ENCODE assay signal across 20 cellular contexts in genomic region chr2:24509840-24510239, GRCh38. TPM values are rescaled to one million over a fixed set of nuclear protein-coding genes. Genes with fewer than 3 reads are reported as not detected.
DNase-seq lines count a peak whose midpoint lies in the region; ATAC-seq and TF ChIP-seq lines count a peak whose summit lies in the region.
"Had no signal": no experiment of that assay in that cellular context is flagged by ENCODE, and none has a peak within 500 bp of the region (broad histone marks: within the 10 kb centered on the region; RNA-seq: fewer than 3 reads in every experiment).

No MANE protein-coding gene starts in this region.

- intact Hi-C loops in esophagus squamous epithelium (cut with DNase I) = no loop called here
- intact Hi-C loops in CD4-positive, alpha-beta memory T cell (cut with micrococcal nuclease) = no loop called here

- CTCF ChIA-PET in CD4-positive, alpha-beta memory T cell (lab: Charles Lee; ENCODE audit: partially characterized antibody) = no interaction called here

- H3K4me2 ChIP-seq in neural progenitor cell = no peak overlapping the region

- H2AFZ ChIP-seq in neural progenitor cell (replicated peaks) = no peak overlapping the region

- H3K9ac ChIP-seq in neural progenitor cell = no peak overlapping the region

- H3K79me2 ChIP-seq in neural progenitor cell (ENCODE audit: low read depth) = peaks cover 34% of the 10 kb centered on the region

- H3K9me3 Mint-ChIP-seq in memory B cell (no peaks in the 10 kb centered on the region), neural progenitor cell (no peaks in the 10 kb centered on the region)
- no peaks in the 10 kb centered on the region for H3K9me3 Mint-ChIP-seq in CD4-positive, alpha-beta memory T cell

- H3K27me3 Mint-ChIP-seq in memory B cell = no peaks in the 10 kb centered on the region
- no peaks in the 10 kb centered on the region for H3K27me3 Mint-ChIP-seq in neural progenitor cell (ENCODE audit: insufficient read depth, low read depth)
- H3K27me3 Mint-ChIP-seq in CD4-positive, alpha-beta memory T cell = no peaks in the 10 kb centered on the region
- H3K27me3 Mint-ChIP-seq: activated naive CD8-positive, alpha-beta T cell treated with anti-CD3 and anti-CD28 coated beads, Interleukin-2, amount 10 ng/mL, durations not matched to agents 7 days and 5 days had no signal

- POLR2A ChIA-PET in CD4-positive, alpha-beta memory T cell (lab: Charles Lee; ENCODE audit: partially characterized antibody) = no interaction called here

- no peaks in the 10 kb centered on the region for H3K36me3 Mint-ChIP-seq in memory B cell
- peaks cover 3% of the 10 kb centered on the region for H3K36me3 Mint-ChIP-seq in neural progenitor cell
- H3K36me3 Mint-ChIP-seq in CD4-positive, alpha-beta memory T cell = peaks cover 1 to 3% of the 10 kb centered on the region in 2 donors

- no peaks in the 10 kb centered on the region for H4K20me1 ChIP-seq in neural progenitor cell (ENCODE audit: low read depth)

- H3K9me3 ChIP-seq in esophagus squamous epithelium = no peaks in the 10 kb centered on the region
- H3K9me3 ChIP-seq in neural progenitor cell (ENCODE audit: low read depth) = no peaks in the 10 kb centered on the region
- H3K9me3 ChIP-seq in CD4-positive, alpha-beta memory T cell (ENCODE audit: control insufficient read depth in 1 of 2, low read length in 2 of 2) = no peaks in the 10 kb centered on the region
- H3K9me3 ChIP-seq: BE2C, transverse colon had no signal

- DNase-seq in memory B cell (ENCODE audit: low spot score in 2 of 2) = no peak
- no peak for DNase-seq in esophagus squamous epithelium (lab: John Stamatoyannopoulos, UW)
- no peak for DNase-seq in neural progenitor cell (ENCODE audit: low spot score)
- no peak for DNase-seq in stimulated activated CD4-positive, alpha-beta T cell treated with anti-CD3 and anti-CD28 coated beads, Interleukin-2, amount 100 ng/mL, for 24 hours
- DNase-seq in CD4-positive, alpha-beta memory T cell = no peak
- DNase-seq: activated naive CD8-positive, alpha-beta T cell treated with anti-CD3 and anti-CD28 coated beads, Interleukin-2, amount 10 ng/mL, durations not matched to agents 7 days and 5 days; BE2C; DMS79; effector CD8-positive, alpha-beta T cell; mesenchymal stem cell; NCI-H2081 treated with DMSO at 0.1 percent for 48 hours; RPMI8226; stimulated activated CD4-positive, alpha-beta T cell treated with anti-CD3 and anti-CD28 coated beads, Interleukin-2, amount 100 ng/mL, for 48 hours; T-helper 1 cell; transverse colon had no signal

- H3K4me1 ChIP-seq in esophagus squamous epithelium (peaks cover 4 to 58% (median 6%) of the 10 kb centered on the region in 3 donors), neural progenitor cell (no peaks in the 10 kb centered on the region)
- peaks cover 58% of the 10 kb centered on the region for H3K4me1 ChIP-seq in CD4-positive, alpha-beta memory T cell (ENCODE audit: insufficient read depth, low read length)

- ATAC-seq in GM18868 (IDR thresholded peaks at IDR 0.05; ENCODE audit: unreplicated experiment) = peak; percentile 72
- peak; percentile 51 for ATAC-seq in GM21529 (IDR thresholded peaks at IDR 0.05; ENCODE audit: unreplicated experiment)
- ATAC-seq in HG03095 (IDR thresholded peaks at IDR 0.05; ENCODE audit: unreplicated experiment) = peak; percentile 45
- peak; percentile 33 for ATAC-seq in memory B cell (ENCODE audit: low read depth)
- ATAC-seq: sciatic nerve had no signal

- H3K27ac Mint-ChIP-seq in memory B cell (no peak overlapping the region), neural progenitor cell (no peak overlapping the region)
- no peak overlapping the region for H3K27ac Mint-ChIP-seq in CD4-positive, alpha-beta memory T cell
- H3K27ac Mint-ChIP-seq: activated naive CD8-positive, alpha-beta T cell treated with anti-CD3 and anti-CD28 coated beads, Interleukin-2, amount 10 ng/mL, durations not matched to agents 7 days and 5 days had no signal

- H3K27me3 ChIP-seq in esophagus squamous epithelium = no peaks in the 10 kb centered on the region
- H3K27me3 ChIP-seq in neural progenitor cell = no peaks in the 10 kb centered on the region
- H3K27me3 ChIP-seq in CD4-positive, alpha-beta memory T cell (ENCODE audit: insufficient read depth, low read length) = no peaks in the 10 kb centered on the region
- H3K27me3 ChIP-seq: BE2C, transverse colon had no signal

- WGBS in esophagus squamous epithelium, 2 donors = 86 to 93% methylated on average over 1 to 3 of the region's 3 CpGs

- H3K36me3 ChIP-seq in esophagus squamous epithelium (no peaks in the 10 kb centered on the region), neural progenitor cell (no peaks in the 10 kb centered on the region)
- no peaks in the 10 kb centered on the region for H3K36me3 ChIP-seq in CD4-positive, alpha-beta memory T cell (ENCODE audit: insufficient read depth, low read length)
- H3K36me3 ChIP-seq: BE2C, cardiac muscle cell, transverse colon had no signal

- H3F3A ChIP-seq in neural progenitor cell (ENCODE audit: low read depth) = no peaks in the 10 kb centered on the region

- H3K4me3 Mint-ChIP-seq in memory B cell (no peak overlapping the region), neural progenitor cell (no peak overlapping the region)
- H3K4me3 Mint-ChIP-seq in CD4-positive, alpha-beta memory T cell = peak overlapping the region in 1 of 8 donors; percentile 5
- H3K4me3 Mint-ChIP-seq: activated naive CD8-positive, alpha-beta T cell treated with anti-CD3 and anti-CD28 coated beads, Interleukin-2, amount 10 ng/mL, durations not matched to agents 7 days and 5 days had no signal

- H3K4me1 Mint-ChIP-seq in memory B cell (peaks cover 53% of the 10 kb centered on the region), neural progenitor cell (peaks cover 4% of the 10 kb centered on the region)
- H3K4me1 Mint-ChIP-seq in CD4-positive, alpha-beta memory T cell = peaks cover 58 to 84% (median 68%) of the 10 kb centered on the region in 4 donors

- TF ChIP-seq CTCF in esophagus squamous epithelium (IDR thresholded peaks at IDR 0.05) (no peak), neural progenitor cell (IDR thresholded peaks at IDR 0.05) (no peak)

- no peak for TF ChIP-seq POLR2A in esophagus squamous epithelium (IDR thresholded peaks at IDR 0.05)

- H3K4me3 ChIP-seq in esophagus squamous epithelium (no peak overlapping the region), neural progenitor cell (no peak overlapping the region)
- no peak overlapping the region for H3K4me3 ChIP-seq in CD4-positive, alpha-beta memory T cell (ENCODE audit: low read length in 2 of 2)
- H3K4me3 ChIP-seq: cardiac muscle cell, transverse colon had no signal

- H3K27ac ChIP-seq in esophagus squamous epithelium (no peak overlapping the region), neural progenitor cell (no peak overlapping the region)
- H3K27ac ChIP-seq in CD4-positive, alpha-beta memory T cell (ENCODE audit: low read depth, low read length) = no peak overlapping the region
- H3K27ac ChIP-seq: cardiac muscle cell, transverse colon had no signal

RNA-seq across cellular contexts. Expression of gene NCOA1, which starts 18.8 kb away (rescaled TPM):
- total RNA-seq in esophagus squamous epithelium (10 to 100 TPM; 21.3 to 45.4 (median 32.9) TPM), neural progenitor cell (ENCODE audit: low replicate concordance) (13.9 and 29.3 TPM in 2 replicates)
- total RNA-seq in CD4-positive, alpha-beta memory T cell = 10 to 100 TPM; 40.6 to 46.2 TPM
- 10 to 100 TPM in 1 of 2 donors, 1 to 10 TPM in 1; 5.9 to 29.0 TPM for polyA plus RNA-seq in CD4-positive, alpha-beta memory T cell
